Comparison of ENCODE assay signal across 2 cellular contexts in genomic region chr21:44834951-44835646, GRCh38.
TF ChIP-seq lines count a peak whose summit lies in the region.

No MANE protein-coding gene starts in this region.

TF ChIP-seq in HEK293, 187 proteins besides CTCF, POLR2A, EP300 and RAD21:
- TF ChIP-seq ZNF664 (tag by site-specific recombination; IDR thresholded peaks at IDR 0.05) (no peak), ZNF155 (tag by site-specific recombination; IDR thresholded peaks at IDR 0.05) (no peak), PATZ1 (tag by site-specific recombination; IDR thresholded peaks at IDR 0.05) (no peak), ZNF600 (tag by site-specific recombination; IDR thresholded peaks at IDR 0.05) (0 out of 2 replicates have a peak, but pooled peaks have one; percentile 20), ZNF416 (tag by site-specific recombination; IDR thresholded peaks at IDR 0.05) (no peak)

TF ChIP-seq in GM23338, 12 proteins besides CTCF, POLR2A, EP300 and RAD21:
- TF ChIP-seq REST (IDR thresholded peaks at IDR 0.05; ENCODE audit: unreplicated experiment) (no peak), JUNB (IDR thresholded peaks at IDR 0.05; ENCODE audit: unreplicated experiment) (no peak), NANOG (IDR thresholded peaks at IDR 0.05; ENCODE audit: borderline replicate concordance) (no peak), EZH2phosphoT487 (IDR thresholded peaks at IDR 0.05; ENCODE audit: unreplicated experiment) (no peak), POLR2AphosphoS5 (IDR thresholded peaks at IDR 0.05; ENCODE audit: low read depth) (no peak), ZNF331 (CRISPR knock-in tag; IDR thresholded peaks at IDR 0.05; ENCODE audit: low read depth) (no peak), EZH2 (IDR thresholded peaks at IDR 0.05; ENCODE audit: low read depth, unreplicated experiment) (no peak), CREB1 (CRISPR knock-in tag; IDR thresholded peaks at IDR 0.05; ENCODE audit: low read depth) (no peak), ZNF462 (CRISPR knock-in tag; IDR thresholded peaks at IDR 0.05) (no peak), STAT1 (IDR thresholded peaks at IDR 0.05; ENCODE audit: unreplicated experiment) (no peak), ETS1 (IDR thresholded peaks at IDR 0.05) (no peak), ZNF114 (CRISPR knock-in tag; IDR thresholded peaks at IDR 0.05) (no peak)
